In genomic region chr5:2163940-2164490, GRCh38 we compare ENCODE assay signal across 25 cellular contexts.
"Had no signal": no experiment of that assay in that cellular context is flagged by ENCODE, and none has a peak within 500 bp of the region (broad histone marks: within the 10 kb centered on the region; RNA-seq: fewer than 3 reads in every experiment).

No MANE protein-coding gene starts in this region.

- H3K36me3 ChIP-seq: colonic mucosa, esophagus squamous epithelium, heart right ventricle, left lung, pancreas, thoracic aorta, vagina had no signal

- H3K27ac Mint-ChIP-seq: activated naive CD8-positive, alpha-beta T cell; nephron progenitor cell; type B pancreatic cell had no signal

- H3K9me3 Mint-ChIP-seq: nephron progenitor cell, type B pancreatic cell had no signal

- DNase-seq: activated CD4-positive, alpha-beta T cell treated with anti-CD3 and anti-CD28 coated beads for 4 hours; activated CD4-positive, alpha-beta T cell treated with anti-CD3 and anti-CD28 coated beads, Interleukin-2, amount 50 U/mL, for 4 hours; activated CD8-positive, alpha-beta memory T cell treated with anti-CD3 and anti-CD28 coated beads for 24 hours; activated effector memory CD4-positive, alpha-beta T cell treated with Interleukin-2 at 50 U/mL for 16 hours; activated naive CD4-positive, alpha-beta T cell treated with Interleukin-2 at 50 U/mL for 16 hours; anterior cingulate cortex; body of pancreas; cerebellar nuclear complex; colonic mucosa; effector CD8-positive, alpha-beta T cell; esophagus squamous epithelium; foreskin melanocyte; heart right ventricle; left lung; naive B cell; nephron progenitor cell; stimulated activated naive CD8-positive, alpha-beta T cell treated with anti-CD3 and anti-CD28 coated beads, Interleukin-15, Interleukin-2, amounts not matched to agents 100 U/mL and 50 U/mL, for 24 hours; T-helper 1 cell had no signal

- H3K4me3 Mint-ChIP-seq: activated naive CD8-positive, alpha-beta T cell; naive B cell; nephron progenitor cell; type B pancreatic cell had no signal

- ATAC-seq: body of pancreas; heart right ventricle; left lung; pancreas; psoas muscle; stimulated activated naive CD8-positive, alpha-beta T cell treated with anti-CD3 and anti-CD28 coated beads, Interleukin-15, Interleukin-2, amounts not matched to agents 100 U/mL and 50 U/mL, for 24 hours had no signal

- H3K4me1 ChIP-seq: body of pancreas, colonic mucosa, esophagus squamous epithelium, heart right ventricle, left lung, pancreas, psoas muscle, vagina had no signal

- H3K4me3 ChIP-seq: body of pancreas, colonic mucosa, esophagus squamous epithelium, heart right ventricle, left lung, pancreas, psoas muscle, thoracic aorta, vagina had no signal

- H3K27ac ChIP-seq: body of pancreas, colonic mucosa, epithelial cell of prostate, esophagus squamous epithelium, heart right ventricle, left lung, pancreas, psoas muscle, thoracic aorta, vagina had no signal

- H3K27me3 ChIP-seq: body of pancreas, colonic mucosa, pancreas, vagina had no signal

- H3K36me3 Mint-ChIP-seq: activated naive CD8-positive, alpha-beta T cell; naive B cell; type B pancreatic cell had no signal
